In the genomic region with DNA sequence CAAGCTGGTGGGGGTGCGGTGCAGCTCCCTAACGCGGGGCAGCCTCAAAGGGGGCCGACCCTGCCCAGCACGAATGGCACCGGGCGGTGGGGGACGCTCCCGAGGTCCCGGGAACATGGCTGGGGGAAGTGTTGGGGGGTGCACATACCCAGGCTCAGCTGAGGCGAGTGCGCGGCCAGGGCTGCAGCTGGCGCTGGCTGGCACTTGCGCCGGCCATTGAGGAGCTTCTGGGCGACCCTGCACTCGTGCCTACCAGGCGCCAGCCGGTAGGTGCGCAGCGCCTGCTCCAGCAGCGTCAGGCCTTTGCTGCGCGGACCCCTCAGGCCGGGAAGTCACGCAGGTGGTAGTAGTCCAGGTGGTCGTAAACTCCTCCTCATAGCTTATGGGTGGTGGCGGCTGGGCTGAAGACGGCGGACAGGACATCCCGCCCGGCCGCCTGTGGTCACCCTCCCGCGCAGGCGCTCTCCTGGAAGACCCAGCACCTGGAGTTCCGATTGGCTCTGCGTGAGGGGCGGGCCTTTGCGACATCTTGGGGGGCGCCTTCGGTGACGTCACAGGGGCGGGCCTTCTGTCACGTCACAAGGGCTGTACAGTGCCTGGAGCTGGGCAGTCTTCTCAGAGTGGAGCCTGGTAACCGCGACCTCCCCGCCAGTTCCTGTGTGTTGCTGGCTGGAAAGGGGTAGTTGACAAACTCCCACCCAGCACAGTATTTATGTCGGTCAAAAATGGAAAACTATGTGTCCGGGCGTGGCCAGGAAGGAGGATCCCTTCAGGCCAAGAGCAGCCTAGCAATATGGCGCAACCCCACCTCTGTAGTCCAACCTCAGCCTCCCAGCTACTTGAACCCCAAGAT, we compare ENCODE assay signal across 8 cellular contexts.
DNase-seq lines count a peak whose midpoint lies in the region; ATAC-seq and TF ChIP-seq lines count a peak whose summit lies in the region.
"Not testable (repeated sequence)": the region's sequence is repeated elsewhere in the genome, so short reads cannot be mapped to it uniquely, and the experiment has no call there.

No MANE protein-coding gene starts in this region.

- peak overlapping the region; percentile 65 to 78 for H3K27ac ChIP-seq in left lung

- DNase-seq in BE2C (peak; percentile 90), NCI-H524 (lab: John Stamatoyannopoulos, UW) (peak; percentile 72 to 80), dedifferentiated amniotic fluid mesenchymal stem cell (ENCODE audit: extremely low spot score) (peak; percentile 81), left lung (peak; percentile 94 to 96)
- DNase-seq in activated CD4-positive, alpha-beta T cell treated with anti-CD3 and anti-CD28 coated beads, Interleukin-2, amount 50 U/mL, for 4 hours, result peak; percentile 91
- peak; percentile 86 for DNase-seq in stimulated activated CD4-positive, alpha-beta T cell treated with anti-CD3 and anti-CD28 coated beads, Interleukin-1b, Interleukin-23, amount 100 ng/mL, for 48 hours

- H3K4me3 ChIP-seq in BE2C (ENCODE audit: low read depth, low read length) (peak overlapping the region; percentile 68), left lung (peak overlapping the region; percentile 58 to 68)

- not testable (repeated sequence) for H3K36me3 ChIP-seq in BE2C, left lung

- TF ChIP-seq CTCF in BE2C (IDR thresholded peaks at IDR 0.05; ENCODE audit: low read depth, low read length); left lung (IDR thresholded peaks at IDR 0.05): not testable (repeated sequence)

- H3K27me3 ChIP-seq in BE2C, left lung: not testable (repeated sequence)

- intact Hi-C loops in left lung (cut with DNase I), result not testable (repeated sequence)

- ATAC-seq in HG03342 (IDR thresholded peaks at IDR 0.05; ENCODE audit: unreplicated experiment), result peak; percentile 100
- ATAC-seq in left lung, result peak; percentile 99

- H3K9me3 ChIP-seq in BE2C, left lung: not testable (repeated sequence)

- H3K4me1 ChIP-seq in BE2C, left lung: not testable (repeated sequence)

- peak; percentile 53 for TF ChIP-seq POLR2A in GM19099 (IDR thresholded peaks at IDR 0.05; ENCODE audit: extremely low read depth, insufficient read length, low read depth)

Comparison
In these comparisons a context has a peak if more than half of its experiments do, and no peak if none do; other contexts are left out.
1. Peak in every context shown above with its lines: DNase-seq, ATAC-seq, H3K4me3 ChIP-seq and H3K27ac ChIP-seq.